ENCODE assay signal across 8 cellular contexts in genomic region chr9:121073038-121073437, GRCh38. TPM values are rescaled to one million over a fixed set of nuclear protein-coding genes. Genes with fewer than 3 reads are reported as not detected.
DNase-seq lines count a peak whose midpoint lies in the region; TF ChIP-seq lines count a peak whose summit lies in the region.

No MANE protein-coding gene starts in this region.

- H3K9me3 Mint-ChIP-seq in activated CD4-positive, alpha-beta T cell treated with anti-CD3 and anti-CD28 coated beads, Interleukin-2, amount 10 ng/mL, durations not matched to agents 7 days and 5 days: peaks cover 13% of the 10 kb centered on the region
- peaks cover 17% of the 10 kb centered on the region for H3K9me3 Mint-ChIP-seq in mesothelial cell of epicardium

- H3K9me3 ChIP-seq in thyroid gland: no peaks in the 10 kb centered on the region

- H3K9ac ChIP-seq in mesendoderm (ENCODE audit: low read length): no peak overlapping the region

- H3K4me3 ChIP-seq in thyroid gland (replicated peaks in 1 of 3) (no peak overlapping the region), mesendoderm (ENCODE audit: low read length) (no peak overlapping the region)

- no peak for DNase-seq in activated CD4-positive, alpha-beta T cell treated with anti-CD3 and anti-CD28 coated beads, Interleukin-2, amount 10 ng/mL, durations not matched to agents 7 days and 5 days
- no peak for DNase-seq in activated CD4-positive, alpha-beta T cell treated with anti-CD3 and anti-CD28 coated beads, Interleukin-2, amount 50 U/mL, for 1 hour
- DNase-seq in SKM-1 treated with dmso at 0.1 percent for 144 hours (lab: John Stamatoyannopoulos, UW; ENCODE audit: unreplicated experiment) (peak; percentile 78), head of caudate nucleus (peak in 41 of 42 donors; percentile 17 to 85 (median 59)), thyroid gland (peak; percentile 29 to 33), mesothelial cell of epicardium (ENCODE audit: low spot score in 2 of 2, unreplicated experiment in 2 of 2) (no peak), mesendoderm (no peak)
- no peak for DNase-seq in stimulated activated CD4-positive, alpha-beta T cell treated with anti-CD3 and anti-CD28 coated beads, Interleukin-4, amount 100 ng/mL, for 24 hours

- H3K23ac ChIP-seq in mesendoderm (ENCODE audit: low read length): no peak overlapping the region

- H3K36me3 Mint-ChIP-seq in activated CD4-positive, alpha-beta T cell treated with anti-CD3 and anti-CD28 coated beads, Interleukin-2, amount 10 ng/mL, durations not matched to agents 7 days and 5 days (ENCODE audit: low read depth): peaks cover 6% of the 10 kb centered on the region
- peaks cover 12% of the 10 kb centered on the region for H3K36me3 Mint-ChIP-seq in mesothelial cell of epicardium

- TF ChIP-seq CTCF in thyroid gland (IDR thresholded peaks at IDR 0.05) (no peak), mesothelial cell of epicardium (IDR thresholded peaks at IDR 0.05; ENCODE audit: unreplicated experiment) (no peak)

- no peak overlapping the region for H2BK15ac ChIP-seq in mesendoderm (replicated peaks; ENCODE audit: low read depth)

- H2BK5ac ChIP-seq in mesendoderm (ENCODE audit: low read length): no peak overlapping the region

- no peak overlapping the region for H3K4me2 ChIP-seq in mesendoderm (ENCODE audit: low read length)

- intact Hi-C loops in head of caudate nucleus (cut with DNase I): loop anchor here (5.0 kb wide), 1 partner anchor 49 kb away; no protein-coding TSS in a partner anchor
- intact Hi-C loops in thyroid gland (cut with DNase I): no loop called here

- H2AK5ac ChIP-seq in mesendoderm (ENCODE audit: low read length): no peak overlapping the region

- H3K27me3 Mint-ChIP-seq in activated CD4-positive, alpha-beta T cell treated with anti-CD3 and anti-CD28 coated beads, Interleukin-2, amount 10 ng/mL, durations not matched to agents 7 days and 5 days: no peaks in the 10 kb centered on the region
- peaks cover 18% of the 10 kb centered on the region for H3K27me3 Mint-ChIP-seq in mesothelial cell of epicardium (ENCODE audit: low read depth)

- H2BK120ac ChIP-seq in mesendoderm (ENCODE audit: low read depth, low read length): no peak overlapping the region

- no peak for TF ChIP-seq POLR2A in thyroid gland (IDR thresholded peaks at IDR 0.05)

- H3K4me1 Mint-ChIP-seq in activated CD4-positive, alpha-beta T cell treated with anti-CD3 and anti-CD28 coated beads, Interleukin-2, amount 10 ng/mL, durations not matched to agents 7 days and 5 days: peaks cover 63% of the 10 kb centered on the region
- peaks cover 18% of the 10 kb centered on the region for H3K4me1 Mint-ChIP-seq in mesothelial cell of epicardium

- H3K27ac ChIP-seq in thyroid gland: no peak overlapping the region
- H3K27ac ChIP-seq in mesendoderm (ENCODE audit: low read depth, low read length): no peak overlapping the region

- H3K27me3 ChIP-seq in thyroid gland (no peaks in the 10 kb centered on the region), mesendoderm (ENCODE audit: insufficient read depth, low read length, poor library complexity) (no peaks in the 10 kb centered on the region)

- no peak overlapping the region for H4K5ac ChIP-seq in mesendoderm (ENCODE audit: low read length)

- peak overlapping the region; percentile 99 for H3K4me3 Mint-ChIP-seq in activated CD4-positive, alpha-beta T cell treated with anti-CD3 and anti-CD28 coated beads, Interleukin-2, amount 10 ng/mL, durations not matched to agents 7 days and 5 days
- no peak overlapping the region for H3K4me3 Mint-ChIP-seq in mesothelial cell of epicardium

- H3K79me2 ChIP-seq in mesendoderm (ENCODE audit: control insufficient read depth, insufficient read depth, low read length): no peaks in the 10 kb centered on the region

- no peaks in the 10 kb centered on the region for H3K79me1 ChIP-seq in mesendoderm (ENCODE audit: low read length)

- peak overlapping the region; percentile 0 for H3K27ac Mint-ChIP-seq in activated CD4-positive, alpha-beta T cell treated with anti-CD3 and anti-CD28 coated beads, Interleukin-2, amount 10 ng/mL, durations not matched to agents 7 days and 5 days
- H3K27ac Mint-ChIP-seq in mesothelial cell of epicardium: no peak overlapping the region

- CTCF ChIA-PET in activated CD4-positive, alpha-beta T cell treated with anti-CD3 and anti-CD28 coated beads, Interleukin-2, amount 10 ng/mL, durations not matched to agents 7 days and 5 days (lab: Charles Lee): interaction anchor here (0.8 to 2.7 kb wide), 2 partner anchors 13 to 91 kb away, joined by 3 to 15 read pairs; no protein-coding TSS in a partner anchor

- no peak overlapping the region for H4K8ac ChIP-seq in mesendoderm (ENCODE audit: low read depth, low read length)

- H3K4me1 ChIP-seq in thyroid gland: peaks cover 0 to 9% of the 10 kb centered on the region in 2 donors
- no peaks in the 10 kb centered on the region for H3K4me1 ChIP-seq in mesendoderm (ENCODE audit: control insufficient read depth, low read depth, low read length)

- no peak overlapping the region for H3K4ac ChIP-seq in mesendoderm (ENCODE audit: low read depth, low read length)

- POLR2A ChIA-PET in activated CD4-positive, alpha-beta T cell treated with anti-CD3 and anti-CD28 coated beads, Interleukin-2, amount 10 ng/mL, durations not matched to agents 7 days and 5 days (lab: Charles Lee): interaction anchor here (0.6 kb wide), 1 partner anchor 127 kb away, joined by 3 read pairs; no protein-coding TSS in a partner anchor

- no peak overlapping the region for H3K56ac ChIP-seq in mesendoderm (ENCODE audit: low read length)

- H3K18ac ChIP-seq in mesendoderm (ENCODE audit: low read length): no peak overlapping the region

- no peaks in the 10 kb centered on the region for H3K36me3 ChIP-seq in thyroid gland
- H3K36me3 ChIP-seq in mesendoderm (ENCODE audit: control insufficient read depth, insufficient read depth, low read length): no peaks in the 10 kb centered on the region

- WGBS in thyroid gland, 2 donors: 45 to 65% methylated on average over 4 of the region's 4 CpGs
- no CpG with 5 or more reads among the region's 4 CpGs for WGBS in mesendoderm (ENCODE audit: extremely low coverage, insufficient coverage, low lambda C conversion rate)

RNA-seq across cellular contexts. Expression of gene CNTRL, which starts 1.7 kb away (rescaled TPM):
- total RNA-seq in activated CD4-positive, alpha-beta T cell treated with anti-CD3 and anti-CD28 coated beads, Interleukin-2, amount 10 ng/mL, durations not matched to agents 7 days and 5 days: 10 to 100 TPM; 90.7 to 91.5 TPM
- 10 to 100 TPM in 3 of 4 donors, 1 to 10 TPM in 1; 9.9 to 23.0 (median 15.4) TPM for total RNA-seq in thyroid gland
- total RNA-seq in mesothelial cell of epicardium: 23.3 to 26.1 TPM (median 23.8 TPM) in 3 replicates
- 8.6 TPM for polyA plus RNA-seq in mesendoderm (2013, experiment 1 of 2)
- 8.8 TPM for polyA plus RNA-seq in mesendoderm (2013, experiment 2 of 2)

RNA-seq across cellular contexts. Expression of gene C5, which starts 23.0 kb away (rescaled TPM):
- 1 to 10 TPM; 2.4 to 2.8 TPM for total RNA-seq in activated CD4-positive, alpha-beta T cell treated with anti-CD3 and anti-CD28 coated beads, Interleukin-2, amount 10 ng/mL, durations not matched to agents 7 days and 5 days
- 1 to 10 TPM; 1.7 to 3.4 (median 2.8) TPM for total RNA-seq in thyroid gland
- total RNA-seq in mesothelial cell of epicardium: 3.1 to 4.0 TPM (median 4.0 TPM) in 3 replicates
- polyA plus RNA-seq in mesendoderm (2013, experiment 1 of 2): 0.15 TPM
- polyA plus RNA-seq in mesendoderm (2013, experiment 2 of 2): 0.08 TPM

Comparison
In these comparisons a context has a peak if more than half of its experiments do, and no peak if none do; other contexts are left out.
1. DNase-seq: peak in SKM-1 treated with dmso at 0.1 percent for 144 hours (single experiment), head of caudate nucleus (41 of 42) and thyroid gland (2 of 2); none in activated CD4-positive, alpha-beta T cell treated with anti-CD3 and anti-CD28 coated beads, Interleukin-2, amount 10 ng/mL, durations not matched to agents 7 days and 5 days (single experiment), activated CD4-positive, alpha-beta T cell treated with anti-CD3 and anti-CD28 coated beads, Interleukin-2, amount 50 U/mL, for 1 hour (single experiment), mesothelial cell of epicardium (0 of 2), stimulated activated CD4-positive, alpha-beta T cell treated with anti-CD3 and anti-CD28 coated beads, Interleukin-4, amount 100 ng/mL, for 24 hours (single experiment) and mesendoderm (single experiment).